32 cellular contexts compared by ENCODE assay signal in the genomic region with DNA sequence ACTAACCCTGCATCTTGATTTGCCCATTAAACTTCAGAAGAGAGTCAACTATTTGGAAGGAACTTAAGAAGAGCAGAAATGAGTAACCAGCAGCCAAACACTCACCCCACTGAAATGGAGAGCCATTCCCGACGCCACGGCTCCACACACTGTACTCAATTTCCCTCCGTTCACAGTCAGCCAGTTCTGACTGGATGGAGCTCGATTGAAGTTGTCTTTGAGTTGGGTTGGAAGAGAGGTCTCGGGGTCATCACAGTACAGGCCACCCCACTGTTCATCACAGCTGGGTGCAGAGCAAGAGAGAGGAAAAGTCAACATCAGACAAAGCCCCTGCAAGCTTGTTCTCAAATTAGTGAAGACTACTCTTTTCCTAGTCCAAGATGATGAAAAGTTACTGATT.
"Had no signal": no experiment of that assay in that cellular context is flagged by ENCODE, and none has a peak within 500 bp of the region (broad histone marks: within the 10 kb centered on the region; RNA-seq: fewer than 3 reads in every experiment).

No MANE protein-coding gene starts in this region.

- H3K36me3 ChIP-seq: brain microvascular endothelial cell, esophagus squamous epithelium, heart right ventricle, left ventricle myocardium inferior, neutrophil, sigmoid colon, thoracic aorta, uterus, WERI-Rb-1 had no signal

- H3K27me3 ChIP-seq: brain microvascular endothelial cell, esophagus squamous epithelium, neutrophil, sigmoid colon, uterus had no signal

- ATAC-seq: activated CD8-positive, alpha-beta T cell treated with anti-CD3 and anti-CD28 coated beads for 36 hours; activated T-cell treated with anti-CD3 and anti-CD28 coated beads, Interleukin-2, amount 50 U/mL, for 4 hours; activated T-helper 17 cell treated with anti-CD3 and anti-CD28 coated beads, Interleukin-2, amount 50 U/mL, for 72 hours; heart right ventricle; natural killer cell; stimulated activated effector memory CD8-positive, alpha-beta T cell treated with anti-CD3 and anti-CD28 coated beads, Interleukin-12 subunit alpha, Interleukin-12 subunit beta, amount 100 ng/mL, for 72 hours had no signal

- DNase-seq: activated CD4-positive, alpha-beta T cell treated with anti-CD3 and anti-CD28 coated beads, Interleukin-2, amount 10 ng/mL, durations not matched to agents 7 days and 5 days; activated CD4-positive, CD25-positive, alpha-beta regulatory T cell treated with anti-CD3 and anti-CD28 coated beads, Interleukin-2, amount 50 U/mL, for 72 hours; activated CD8-positive, alpha-beta T cell treated with anti-CD3 and anti-CD28 coated beads for 36 hours; activated gamma-delta T cell treated with Interleukin-2 at 50 U/mL for 16 hours; activated naive CD4-positive, alpha-beta T cell treated with anti-CD3 and anti-CD28 coated beads, Interleukin-2, amount 50 U/mL, for 16 hours; activated T-cell treated with anti-CD3 and anti-CD28 coated beads, Interleukin-2, amount 50 U/mL, for 4 hours; amniotic stem cell; brain microvascular endothelial cell; caudate nucleus; effector CD4-positive, alpha-beta T cell; esophagus squamous epithelium; foreskin melanocyte; heart right ventricle; islet precursor cell; left ventricle myocardium inferior; mesendoderm; natural killer cell; sigmoid colon; small intestine; stimulated activated CD4-positive, alpha-beta T cell treated with anti-CD3 and anti-CD28 coated beads, Interleukin-4, amount 100 ng/mL, for 24 hours; T1000; trophoblast cell; uterus; WERI-Rb-1 had no signal

- H3K9me3 ChIP-seq: esophagus squamous epithelium, heart right ventricle, left ventricle myocardium inferior, neutrophil, sigmoid colon, thoracic aorta, uterus had no signal

- H3K4me1 ChIP-seq: esophagus squamous epithelium, heart right ventricle, left ventricle myocardium inferior, sigmoid colon, uterus had no signal

- H3K27ac ChIP-seq: brain microvascular endothelial cell, epithelial cell of prostate, esophagus squamous epithelium, heart right ventricle, left ventricle myocardium inferior, neutrophil, sigmoid colon, thoracic aorta, uterus, WERI-Rb-1 had no signal

- FAIRE-seq: astrocyte, endometrium, small intestine had no signal

- H3K4me3 ChIP-seq: esophagus squamous epithelium, heart right ventricle, left ventricle myocardium inferior, lung, sigmoid colon, thoracic aorta, uterus had no signal
